In genomic region chr17:19337712-19338023, GRCh38 we compare ENCODE assay signal across 1 cellular context.
A peak's percentile ranks its signal among the peaks of the same experiment; 100 is the strongest.
TF ChIP-seq lines count a peak whose summit lies in the region.

No MANE protein-coding gene starts in this region.

TF ChIP-seq in HepG2, 621 proteins besides CTCF, POLR2A, EP300 and RAD21:
- no peak for TF ChIP-seq ZNF747 (CRISPR knock-in tag; IDR thresholded peaks at IDR 0.05; ENCODE audit: borderline replicate concordance)
- TF ChIP-seq ETS1 (CRISPR knock-in tag; IDR thresholded peaks at IDR 0.05) = peak; percentile 79; the same call in 1 of the 2 replicates
- TF ChIP-seq PHB2 (IDR thresholded peaks at IDR 0.05; ENCODE audit: partially characterized antibody) = no peak
- TF ChIP-seq ZNF615 (CRISPR knock-in tag; IDR thresholded peaks at IDR 0.05; ENCODE audit: borderline replicate concordance) = peak; percentile 36; the same call in 1 of the 2 replicates
- no peak for TF ChIP-seq SUZ12 (IDR thresholded peaks at IDR 0.05; ENCODE audit: low read depth, low read length)
- TF ChIP-seq ZNF746 (CRISPR knock-in tag; IDR thresholded peaks at IDR 0.05) = no peak
- peak; percentile 27; the same call in 1 of the 2 replicates for TF ChIP-seq SIN3A (IDR thresholded peaks at IDR 0.05; ENCODE audit: borderline replicate concordance, low read depth, low read length)
- no peak for TF ChIP-seq FOXC1 (CRISPR knock-in tag; IDR thresholded peaks at IDR 0.05; ENCODE audit: borderline replicate concordance)
- 0 out of 2 replicates have a peak, but pooled peaks have one; percentile 35 for TF ChIP-seq ZNF709 (CRISPR knock-in tag; IDR thresholded peaks at IDR 0.05)
- TF ChIP-seq ZBTB7B (CRISPR knock-in tag; IDR thresholded peaks at IDR 0.05) = no peak
- 0 out of 2 replicates have a peak, but pooled peaks have one; percentile 5 for TF ChIP-seq ZFP82 (CRISPR knock-in tag; IDR thresholded peaks at IDR 0.05; ENCODE audit: borderline replicate concordance)
- TF ChIP-seq RBAK (CRISPR knock-in tag; IDR thresholded peaks at IDR 0.05) = no peak
- 0 out of 2 replicates have a peak, but pooled peaks have one; percentile 16 for TF ChIP-seq BRCA1 (CRISPR knock-in tag; IDR thresholded peaks at IDR 0.05)
- TF ChIP-seq ZFP37 (CRISPR knock-in tag; IDR thresholded peaks at IDR 0.05; ENCODE audit: borderline replicate concordance) = no peak
- 0 out of 2 replicates have a peak, but pooled peaks have one; percentile 4 for TF ChIP-seq PHF8 (CRISPR knock-in tag; IDR thresholded peaks at IDR 0.05)
- TF ChIP-seq MLX (CRISPR knock-in tag; IDR thresholded peaks at IDR 0.05) = no peak
- 0 out of 2 replicates have a peak, but pooled peaks have one; percentile 26 for TF ChIP-seq ZSCAN30 (CRISPR knock-in tag; IDR thresholded peaks at IDR 0.05)
TF ChIP-seq in HepG2: peak in this region for 8.
